In the genomic region with DNA sequence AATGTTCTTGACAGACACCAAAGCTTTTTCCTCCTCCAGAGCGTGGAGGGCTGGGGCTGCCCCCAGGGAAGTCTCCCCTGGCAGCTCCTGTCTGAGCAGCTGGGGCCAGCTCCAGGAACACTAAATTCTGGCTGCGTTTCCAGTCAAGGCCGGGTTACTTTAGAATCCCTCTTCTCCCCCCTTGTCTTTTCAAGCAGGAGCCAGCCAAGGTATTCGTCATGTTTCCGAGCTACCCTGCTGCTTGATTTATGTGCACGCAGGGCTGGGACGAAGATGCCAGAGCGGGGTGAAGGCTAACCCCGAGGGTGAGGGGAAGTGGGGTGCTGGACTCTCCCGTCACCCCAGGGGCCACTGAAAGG, we compare ENCODE assay signal across 13 cellular contexts.
A peak's percentile ranks its signal among the peaks of the same experiment; 100 is the strongest.
DNase-seq lines count a peak whose midpoint lies in the region; ATAC-seq and TF ChIP-seq lines count a peak whose summit lies in the region.
"Had no signal": no experiment of that assay in that cellular context is flagged by ENCODE, and none has a peak within 500 bp of the region (broad histone marks: within the 10 kb centered on the region; RNA-seq: fewer than 3 reads in every experiment).

No MANE protein-coding gene starts in this region.

- no peak overlapping the region for H2AFZ ChIP-seq in neuronal stem cell (ENCODE audit: low read length)

- TF ChIP-seq POLR2A in gastroesophageal sphincter (IDR thresholded peaks at IDR 0.05) (no peak), transverse colon (IDR thresholded peaks at IDR 0.05) (no peak)

- no peaks in the 10 kb centered on the region for H3K36me3 ChIP-seq in ascending aorta
- H3K36me3 ChIP-seq in gastroesophageal sphincter, result no peaks in the 10 kb centered on the region
- H3K36me3 ChIP-seq in neuronal stem cell (replicated peaks in 1 of 2; ENCODE audit: control insufficient read depth in 2 of 2, insufficient read depth in 2 of 2, low read length in 2 of 2), result no peaks in the 10 kb centered on the region
- no peaks in the 10 kb centered on the region for H3K36me3 ChIP-seq in transverse colon

- intact Hi-C loops in ascending aorta (cut with DNase I), result loop anchor here (2.0 to 5.0 kb wide), 3 partner anchors 24 to 597 kb away; no protein-coding TSS in a partner anchor
- intact Hi-C loops in transverse colon (cut with DNase I; ENCODE audit: low total_unique reads), result no loop called here

- in situ Hi-C loops in transverse colon (cut with MboI; ENCODE audit: low pct_ligation_motif_present in 1 of 4, low pct_unique_long_range_greater_than_20kb in 1 of 4, low sequenced_read_pairs in 3 of 4), result no loop called here

- peak overlapping the region; percentile 40 to 50 for H3K4me3 ChIP-seq in ascending aorta
- peak overlapping the region in 1 of 2 donors; percentile 41 for H3K4me3 ChIP-seq in gastroesophageal sphincter
- H3K4me3 ChIP-seq in neuronal stem cell (ENCODE audit: low read length in 2 of 2), result no peak overlapping the region
- H3K4me3 ChIP-seq in transverse colon, result no peak overlapping the region

- H4K8ac ChIP-seq in neuronal stem cell (ENCODE audit: low read depth, low read length), result no peak overlapping the region

- no peak overlapping the region for H2BK15ac ChIP-seq in neuronal stem cell (ENCODE audit: low read length)

- no peak overlapping the region for H3K4ac ChIP-seq in neuronal stem cell (ENCODE audit: low read length)

- no peak for TF ChIP-seq CTCF in ascending aorta (IDR thresholded peaks at IDR 0.05)
- TF ChIP-seq CTCF in gastroesophageal sphincter (IDR thresholded peaks at IDR 0.05), result no peak
- no peak for TF ChIP-seq CTCF in transverse colon (IDR thresholded peaks at IDR 0.05)

- peaks cover 10% of the 10 kb centered on the region for H3K4me1 Mint-ChIP-seq in stimulated activated naive CD8-positive, alpha-beta T cell treated with anti-CD3 and anti-CD28 coated beads, Interleukin-15, amount 100 ng/mL, for 72 hours

- DNase-seq in ascending aorta (ENCODE audit: low spot score in 2 of 2) (peak; percentile 33 to 93), neuronal stem cell (ENCODE audit: low spot score) (no peak), transverse colon (peak; percentile 57), NCI-H1930 (lab: John Stamatoyannopoulos, UW) (no peak), NCI-H146 treated with DMSO at 0.1 percent for 48 hours (lab: John Stamatoyannopoulos, UW; ENCODE audit: unreplicated experiment) (no peak)
- no peak for DNase-seq in stimulated activated naive CD8-positive, alpha-beta T cell treated with anti-CD3 and anti-CD28 coated beads, Interleukin-15, amount 100 ng/mL, for 72 hours
- DNase-seq: activated CD4-positive, alpha-beta memory T cell treated with anti-CD3 and anti-CD28 coated beads, Interleukin-2, amount 10 ng/mL, durations not matched to agents 7 days and 5 days; activated naive CD8-positive, alpha-beta T cell treated with anti-CD3 and anti-CD28 coated beads, Interleukin-2, amount 50 U/mL, for 24 hours; H9; NCI-H774; T-helper 1 cell had no signal

- no peak overlapping the region for H3K27ac Mint-ChIP-seq in stimulated activated naive CD8-positive, alpha-beta T cell treated with anti-CD3 and anti-CD28 coated beads, Interleukin-15, amount 100 ng/mL, for 72 hours
- H3K27ac Mint-ChIP-seq: activated CD4-positive, alpha-beta memory T cell treated with anti-CD3 and anti-CD28 coated beads, Interleukin-2, amount 10 ng/mL, durations not matched to agents 7 days and 5 days; activated naive CD8-positive, alpha-beta T cell treated with anti-CD3 and anti-CD28 coated beads, Interleukin-2, amount 50 U/mL, for 24 hours; H9 had no signal

- 30% methylated on average over 2 of the region's 10 CpGs; no CpG with 5 or more reads in 1 of the 2 donors for WGBS in gastroesophageal sphincter (ENCODE audit: low coverage in 1 of 2), 2 donors
- no CpG with 5 or more reads among the region's 10 CpGs for WGBS in neuronal stem cell (ENCODE audit: extremely low coverage in 2 of 2, insufficient read length in 2 of 2, insufficient replicate concordance in 1 of 2), 2 donors
- 20 to 63% methylated on average over 1 to 10 of the region's 10 CpGs for WGBS in transverse colon (ENCODE audit: low coverage in 1 of 2), 2 donors

- H3K9me3 Mint-ChIP-seq in stimulated activated naive CD8-positive, alpha-beta T cell treated with anti-CD3 and anti-CD28 coated beads, Interleukin-15, amount 100 ng/mL, for 72 hours, result no peaks in the 10 kb centered on the region
- H3K9me3 Mint-ChIP-seq: activated CD4-positive, alpha-beta memory T cell treated with anti-CD3 and anti-CD28 coated beads, Interleukin-2, amount 10 ng/mL, durations not matched to agents 7 days and 5 days; activated naive CD8-positive, alpha-beta T cell treated with anti-CD3 and anti-CD28 coated beads, Interleukin-2, amount 50 U/mL, for 24 hours; H9 had no signal

- H3K18ac ChIP-seq in neuronal stem cell (ENCODE audit: low read length), result peak overlapping the region; percentile 57

- H2AK5ac ChIP-seq in neuronal stem cell (ENCODE audit: low read depth, low read length), result no peak overlapping the region

- H3K27me3 Mint-ChIP-seq in stimulated activated naive CD8-positive, alpha-beta T cell treated with anti-CD3 and anti-CD28 coated beads, Interleukin-15, amount 100 ng/mL, for 72 hours, result peaks cover 15% of the 10 kb centered on the region

- H3K23ac ChIP-seq in neuronal stem cell (ENCODE audit: low read depth, low read length, poor library complexity), result no peak overlapping the region

- H4K91ac ChIP-seq in neuronal stem cell (ENCODE audit: low read depth, low read length, poor library complexity), result no peak overlapping the region

- H3K27ac ChIP-seq in ascending aorta (peak overlapping the region; percentile 89 to 93), gastroesophageal sphincter (peak overlapping the region; percentile 81 to 95 (median 92)), neuronal stem cell (replicated peaks; ENCODE audit: low read length) (no peak overlapping the region), transverse colon (peak overlapping the region; percentile 79 to 89 (median 86))

- no peaks in the 10 kb centered on the region for H3K9me3 ChIP-seq in ascending aorta
- H3K9me3 ChIP-seq in gastroesophageal sphincter, result no peaks in the 10 kb centered on the region
- no peaks in the 10 kb centered on the region for H3K9me3 ChIP-seq in neuronal stem cell (replicated peaks in 1 of 2; ENCODE audit: control insufficient read depth in 2 of 2, insufficient read depth in 1 of 2, low read depth in 1 of 2, low read length in 2 of 2)
- H3K9me3 ChIP-seq in transverse colon, result no peaks in the 10 kb centered on the region

- no peaks in the 10 kb centered on the region for H3K27me3 ChIP-seq in ascending aorta
- H3K27me3 ChIP-seq in gastroesophageal sphincter, result no peaks in the 10 kb centered on the region
- peaks cover 0 to 20% (median 0%) of the 10 kb centered on the region in 3 experiments for H3K27me3 ChIP-seq in neuronal stem cell (ENCODE audit: control insufficient read depth in 3 of 3, insufficient read depth in 3 of 3, low read depth in 1 of 3, low read length in 3 of 3)
- no peaks in the 10 kb centered on the region for H3K27me3 ChIP-seq in transverse colon

- no peak overlapping the region for H3K4me3 Mint-ChIP-seq in stimulated activated naive CD8-positive, alpha-beta T cell treated with anti-CD3 and anti-CD28 coated beads, Interleukin-15, amount 100 ng/mL, for 72 hours
- H3K4me3 Mint-ChIP-seq: activated CD4-positive, alpha-beta memory T cell treated with anti-CD3 and anti-CD28 coated beads, Interleukin-2, amount 10 ng/mL, durations not matched to agents 7 days and 5 days; activated naive CD8-positive, alpha-beta T cell treated with anti-CD3 and anti-CD28 coated beads, Interleukin-2, amount 50 U/mL, for 24 hours; H9 had no signal

- no peak overlapping the region for H2BK120ac ChIP-seq in neuronal stem cell (ENCODE audit: low read depth, low read length)

- H3K79me1 ChIP-seq in neuronal stem cell (ENCODE audit: low read depth, low read length), result no peaks in the 10 kb centered on the region

- H3K4me1 ChIP-seq in ascending aorta (peaks cover 25 to 48% of the 10 kb centered on the region in 2 donors), gastroesophageal sphincter (peaks cover 11 to 91% (median 26%) of the 10 kb centered on the region in 3 donors), neuronal stem cell (ENCODE audit: control insufficient read depth in 2 of 2, insufficient read depth in 1 of 2, low read depth in 1 of 2, low read length in 2 of 2) (peaks cover 5 to 9% of the 10 kb centered on the region in 2 donors), transverse colon (peaks cover 18 to 38% (median 26%) of the 10 kb centered on the region in 4 donors)

- H2BK5ac ChIP-seq in neuronal stem cell (ENCODE audit: low read length), result no peak overlapping the region

- H3K9ac ChIP-seq in neuronal stem cell (ENCODE audit: low read depth, low read length, poor library complexity), result no peak overlapping the region

- H2BK12ac ChIP-seq in neuronal stem cell (ENCODE audit: low read length), result no peak overlapping the region

- peak; percentile 87 for ATAC-seq in gastroesophageal sphincter
- no peak for ATAC-seq in stimulated activated naive CD8-positive, alpha-beta T cell treated with anti-CD3 and anti-CD28 coated beads, Interleukin-15, amount 100 ng/mL, for 72 hours
- no peak for ATAC-seq in HG03460 (IDR thresholded peaks at IDR 0.05; ENCODE audit: unreplicated experiment)
- ATAC-seq: activated naive CD8-positive, alpha-beta T cell treated with anti-CD3 and anti-CD28 coated beads, Interleukin-2, amount 50 U/mL, for 24 hours had no signal

- no peak overlapping the region for H3K14ac ChIP-seq in neuronal stem cell (ENCODE audit: low read length)

- no peak overlapping the region for H3K4me2 ChIP-seq in neuronal stem cell (ENCODE audit: insufficient read depth, low read length, poor library complexity, severe bottlenecking)

- TF ChIP-seq EP300 in gastroesophageal sphincter (IDR thresholded peaks at IDR 0.05) (no peak), transverse colon (IDR thresholded peaks at IDR 0.05; ENCODE audit: low read depth) (peak; percentile 43)

Comparison
In these comparisons a context has a peak if more than half of its experiments do, and no peak if none do; other contexts are left out.
1. DNase-seq: peak in ascending aorta (2 of 2) and transverse colon (single experiment); none in neuronal stem cell (single experiment), stimulated activated naive CD8-positive, alpha-beta T cell treated with anti-CD3 and anti-CD28 coated beads, Interleukin-15, amount 100 ng/mL, for 72 hours (0 of 2), NCI-H1930 (0 of 2) and NCI-H146 treated with DMSO at 0.1 percent for 48 hours (single experiment).
2. H3K4me3 ChIP-seq: peak in ascending aorta (2 of 2); none in neuronal stem cell (0 of 2) and transverse colon (0 of 4).